In the genomic region with DNA sequence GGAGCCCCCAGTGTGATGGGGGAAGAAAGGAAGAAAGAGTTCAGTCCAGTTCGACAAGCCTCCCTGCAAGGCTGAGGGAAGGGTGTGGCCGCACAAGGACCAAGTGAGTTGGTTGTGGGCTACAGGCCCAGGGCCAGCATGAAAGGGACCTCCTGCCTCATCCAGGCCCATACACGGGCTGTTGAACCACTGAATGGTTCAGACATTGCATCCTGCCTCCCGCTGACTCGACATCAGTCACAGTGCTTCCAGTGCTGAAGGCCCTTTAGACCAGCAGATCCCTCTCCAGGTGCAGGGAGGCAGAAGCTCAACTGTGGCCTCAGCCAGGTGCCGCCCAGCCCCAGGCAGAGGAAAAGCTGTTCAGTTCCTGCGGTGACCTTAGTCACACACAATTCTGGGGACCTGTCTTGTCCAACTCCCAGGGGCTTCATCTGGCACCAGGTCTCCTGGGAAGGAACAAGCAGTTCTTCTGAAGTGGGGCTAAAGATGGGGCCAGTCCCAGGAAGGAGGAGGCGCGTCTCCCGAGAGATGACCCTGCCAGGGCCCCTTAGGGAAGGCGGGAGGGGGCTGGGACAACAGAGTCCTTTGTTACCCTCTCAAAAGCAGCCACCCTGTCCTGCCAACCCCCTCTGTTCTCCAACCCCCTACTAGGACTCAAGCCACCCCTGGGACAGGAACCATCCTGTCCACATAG, we compare ENCODE assay signal across 1 cellular context.
TF ChIP-seq lines count a peak whose summit lies in the region.

No MANE protein-coding gene starts in this region.

TF ChIP-seq in K562, 482 proteins besides CTCF, POLR2A, EP300 and RAD21:
- TF ChIP-seq FOXK2 (conservative IDR thresholded peaks at IDR 0.05 in 1 of 2, IDR thresholded peaks at IDR 0.05 in 1 of 2; ENCODE audit: low read depth in 2 of 2) (no peak), CEBPG (CRISPR knock-in tag; IDR thresholded peaks at IDR 0.05) (0 out of 2 replicates have a peak, but pooled peaks have one; percentile 9), CEBPG (tag; conservative IDR thresholded peaks at IDR 0.05 in 1 of 2, IDR thresholded peaks at IDR 0.05 in 1 of 2) (no peak)
- TF ChIP-seq, protein P1, sequence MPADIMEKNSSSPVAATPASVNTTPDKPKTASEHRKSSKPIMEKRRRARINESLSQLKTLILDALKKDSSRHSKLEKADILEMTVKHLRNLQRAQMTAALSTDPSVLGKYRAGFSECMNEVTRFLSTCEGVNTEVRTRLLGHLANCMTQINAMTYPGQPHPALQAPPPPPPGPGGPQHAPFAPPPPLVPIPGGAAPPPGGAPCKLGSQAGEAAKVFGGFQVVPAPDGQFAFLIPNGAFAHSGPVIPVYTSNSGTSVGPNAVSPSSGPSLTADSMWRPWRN (IDR thresholded peaks at IDR 0.05; ENCODE audit: low read depth), result no peak
